17 cellular contexts compared by ENCODE assay signal in genomic region chr3:146162561-146162960, GRCh38. TPM values are rescaled to one million over a fixed set of nuclear protein-coding genes. Genes with fewer than 3 reads are reported as not detected.
A peak's percentile ranks its signal among the peaks of the same experiment; 100 is the strongest.
DNase-seq lines count a peak whose midpoint lies in the region; ATAC-seq and TF ChIP-seq lines count a peak whose summit lies in the region.
"Had no signal": no experiment of that assay in that cellular context is flagged by ENCODE, and none has a peak within 500 bp of the region (broad histone marks: within the 10 kb centered on the region; RNA-seq: fewer than 3 reads in every experiment).

No MANE protein-coding gene starts in this region.

- peak; percentile 20 for DNase-seq in Daoy (ENCODE audit: low read depth)
- no peak for DNase-seq in RWPE2 (ENCODE audit: low spot score)
- DNase-seq in fibroblast of pulmonary artery (ENCODE audit: low read depth): no peak
- DNase-seq in gastrocnemius medialis: no peak
- DNase-seq in activated CD4-positive, alpha-beta T cell treated with anti-CD3 and anti-CD28 coated beads for 48 hours: no peak
- no peak for DNase-seq in NCI-H345 treated with DMSO at 0.1 percent for 48 hours (lab: John Stamatoyannopoulos, UW; ENCODE audit: unreplicated experiment)
- no peak for DNase-seq in OCI-LY7 (ENCODE audit: low spot score)
- DNase-seq: activated CD4-positive, alpha-beta T cell treated with anti-CD3 and anti-CD28 coated beads, Interleukin-2, amount 50 U/mL, for 4 hours; activated effector memory CD4-positive, alpha-beta T cell treated with Interleukin-2 at 50 U/mL for 16 hours; posterior cingulate gyrus; stimulated activated CD4-positive, alpha-beta T cell treated with anti-CD3 and anti-CD28 coated beads, Interleukin-4, amount 100 ng/mL, for 24 hours; T-helper 17 cell had no signal

- H3K9me3 ChIP-seq in RWPE2 (ENCODE audit: severe bottlenecking): no peaks in the 10 kb centered on the region
- H3K9me3 ChIP-seq in gastrocnemius medialis: no peaks in the 10 kb centered on the region
- H3K9me3 ChIP-seq in OCI-LY7 (ENCODE audit: low read length): no peaks in the 10 kb centered on the region
- H3K9me3 ChIP-seq: body of pancreas, HAP-1 had no signal

- H3K4me3 ChIP-seq in RWPE2 (ENCODE audit: severe bottlenecking) (no peak overlapping the region), fibroblast of pulmonary artery (replicated peaks; ENCODE audit: low read depth, low read length) (peak overlapping the region; percentile 4), gastrocnemius medialis (no peak overlapping the region), OCI-LY7 (ENCODE audit: low read depth, low read length, poor library complexity, severe bottlenecking) (no peak overlapping the region)
- H3K4me3 ChIP-seq: BLaER1 treated with 17β-estradiol and CSF1 and Interleukin-3, amounts not matched to agents 10 nM and 100 nM; body of pancreas had no signal

- H3K27me3 ChIP-seq in RWPE2 (ENCODE audit: insufficient read depth, poor library complexity, severe bottlenecking) (no peaks in the 10 kb centered on the region), gastrocnemius medialis (no peaks in the 10 kb centered on the region)
- H3K27me3 ChIP-seq: BLaER1 treated with 17β-estradiol and CSF1 and Interleukin-3, amounts not matched to agents 10 nM and 100 nM; body of pancreas had no signal

- peak overlapping the region; percentile 97 for H3K27ac ChIP-seq in RWPE2 (ENCODE audit: poor library complexity, severe bottlenecking)
- peak overlapping the region; percentile 80 to 86 (median 84) for H3K27ac ChIP-seq in gastrocnemius medialis
- H3K27ac ChIP-seq in OCI-LY7 (ENCODE audit: low read depth, low read length, poor library complexity, severe bottlenecking): no peak overlapping the region
- H3K27ac ChIP-seq: BLaER1 treated with 17β-estradiol and CSF1 and Interleukin-3, amounts not matched to agents 10 nM and 100 nM had no signal

- in situ Hi-C loops in gastrocnemius medialis (cut with MboI; ENCODE audit: low sequenced_read_pairs in 4 of 4): no loop called here

- no peaks in the 10 kb centered on the region for H3K9me2 ChIP-seq in OCI-LY7 (ENCODE audit: insufficient read depth, low read length)

- H3K36me3 ChIP-seq in RWPE2 (ENCODE audit: low read depth): 0 out of 2 replicates have a peak, but pooled peaks cover 9% of the 10 kb centered on the region
- H3K36me3 ChIP-seq in gastrocnemius medialis: no peaks in the 10 kb centered on the region
- H3K36me3 ChIP-seq in OCI-LY7 (ENCODE audit: insufficient read depth, low read length): no peaks in the 10 kb centered on the region
- H3K36me3 ChIP-seq: BLaER1 treated with 17β-estradiol and CSF1 and Interleukin-3, amounts not matched to agents 10 nM and 100 nM; HAP-1 had no signal

- no peak overlapping the region for H3K4me2 ChIP-seq in OCI-LY7 (ENCODE audit: low read length)
- H3K4me2 ChIP-seq: BLaER1 treated with 17β-estradiol and CSF1 and Interleukin-3, amounts not matched to agents 10 nM and 100 nM had no signal

- H4K20me1 ChIP-seq in OCI-LY7 (ENCODE audit: insufficient read depth, low read length): no peaks in the 10 kb centered on the region
- H4K20me1 ChIP-seq: BLaER1 treated with 17β-estradiol and CSF1 and Interleukin-3, amounts not matched to agents 10 nM and 100 nM had no signal

- no peaks in the 10 kb centered on the region for H3K79me2 ChIP-seq in OCI-LY7 (ENCODE audit: insufficient read depth, low read depth, low read length)

- CTCF ChIA-PET in OCI-LY7 (lab: Charles Lee; ENCODE audit: unreplicated experiment): no interaction called here

- no peak for TF ChIP-seq POLR2A in gastrocnemius medialis (IDR thresholded peaks at IDR 0.05)

- POLR2A ChIA-PET in OCI-LY7 (lab: Charles Lee): no interaction called here

- H3K4me1 ChIP-seq in RWPE2 (ENCODE audit: insufficient read depth, poor library complexity, severe bottlenecking) (peaks cover 61% of the 10 kb centered on the region), gastrocnemius medialis (peaks cover 4 to 13% of the 10 kb centered on the region in 2 donors), OCI-LY7 (ENCODE audit: insufficient read depth, low read length, poor library complexity, severe bottlenecking) (no peaks in the 10 kb centered on the region)
- H3K4me1 ChIP-seq: BLaER1 treated with 17β-estradiol and CSF1 and Interleukin-3, amounts not matched to agents 10 nM and 100 nM had no signal

- TF ChIP-seq CTCF in RWPE2 (IDR thresholded peaks at IDR 0.05; ENCODE audit: poor library complexity, severe bottlenecking) (no peak), fibroblast of pulmonary artery (IDR thresholded peaks at IDR 0.05; ENCODE audit: low read length, missing control alignments) (no peak), gastrocnemius medialis (IDR thresholded peaks at IDR 0.05 in 4 of 5, conservative IDR thresholded peaks at IDR 0.05 in 1 of 5) (no peak), OCI-LY7 (conservative IDR thresholded peaks at IDR 0.05; ENCODE audit: low read length) (no peak)

- intact Hi-C loops in gastrocnemius medialis (cut with DNase I; ENCODE audit: low total_unique reads): no loop called here
- intact Hi-C loops in OCI-LY7 (cut with micrococcal nuclease; ENCODE audit: unreplicated experiment): no loop called here

- ATAC-seq in RWPE2 (ENCODE audit: low read depth) (no peak), gastrocnemius medialis (no peak), GM18519 (IDR thresholded peaks at IDR 0.05; ENCODE audit: low FRiP score, unreplicated experiment) (no peak)
- ATAC-seq: body of pancreas; stimulated activated memory B cell treated with anti-CD40 and anti-IgM and Interleukin-4, amounts not matched to agents 10 μg/mL and 1 μg/mL and 100 μg/mL, for 72 hours; T-helper 17 cell had no signal

- no TSS peak for BruUV-seq in OCI-LY7 (replicated peaks; lab: Mats Ljungman, UMichigan)

- no peak overlapping the region for H2AFZ ChIP-seq in OCI-LY7 (ENCODE audit: low read length)

RNA-seq across cellular contexts. Expression of gene PLOD2, which starts 1.6 kb away (rescaled TPM):
- 80.5 and 89.4 TPM in 2 replicates for total RNA-seq in Daoy (2014; rRNA removed; shearing (Covaris generic))
- total RNA-seq in gastrocnemius medialis (1 to 10 TPM; 2.0 to 6.5 (median 4.1) TPM), OCI-LY7 (2022) (not detected in 2 replicates)
- total RNA-seq in OCI-LY7 (2014; rRNA removed; shearing (Covaris generic)): not detected in 2 replicates

Comparison
In these comparisons a context has a peak if more than half of its experiments do, and no peak if none do; other contexts are left out.
1. RNA of gene PLOD2, which starts 1.6 kb away (total RNA-seq): 80.5 to 89.4 TPM in Daoy; 2.0 to 6.5 TPM in gastrocnemius medialis and not detected in OCI-LY7; every median in the first group is over 10 times any median in the second.